In genomic region chr9:63812822-63813221, GRCh38 we compare ENCODE assay signal across 8 cellular contexts.
DNase-seq lines count a peak whose midpoint lies in the region; ATAC-seq, FAIRE-seq and TF ChIP-seq lines count a peak whose summit lies in the region.
"Not testable (repeated sequence)": the region's sequence is repeated elsewhere in the genome, so short reads cannot be mapped to it uniquely, and the experiment has no call there.

No MANE protein-coding gene starts in this region.

- not testable (repeated sequence) for TF ChIP-seq CTCF in pancreas (IDR thresholded peaks at IDR 0.05)

- not testable (repeated sequence) for H3K27me3 Mint-ChIP-seq in activated CD8-positive, alpha-beta memory T cell treated with anti-CD3 and anti-CD28 coated beads, Interleukin-2, amount 10 ng/mL, durations not matched to agents 7 days and 5 days

- not testable (repeated sequence) for H3K4me3 ChIP-seq in pancreas

- CTCF ChIA-PET in activated CD8-positive, alpha-beta memory T cell treated with anti-CD3 and anti-CD28 coated beads, Interleukin-2, amount 10 ng/mL, durations not matched to agents 7 days and 5 days (lab: Charles Lee), result not testable (repeated sequence)

- FAIRE-seq in pancreas (lab: Jason Lieb, UNC), result not testable (repeated sequence)

- not testable (repeated sequence) for H3K4me3 Mint-ChIP-seq in activated CD8-positive, alpha-beta memory T cell treated with anti-CD3 and anti-CD28 coated beads, Interleukin-2, amount 10 ng/mL, durations not matched to agents 7 days and 5 days

- not testable (repeated sequence) for H3K27me3 ChIP-seq in pancreas

- intact Hi-C loops in left cardiac atrium (cut with DNase I); pancreas (cut with DNase I): not testable (repeated sequence)

- H3K36me3 ChIP-seq in pancreas, result not testable (repeated sequence)

- not testable (repeated sequence) for H3K9me3 ChIP-seq in pancreas

- DNase-seq in activated CD8-positive, alpha-beta memory T cell treated with anti-CD3 and anti-CD28 coated beads, Interleukin-2, amount 10 ng/mL, durations not matched to agents 7 days and 5 days; left cardiac atrium: not testable (repeated sequence)
- DNase-seq in pancreas, result peak in 1 of 6 donors; percentile 65

- not testable (repeated sequence) for H3K27ac Mint-ChIP-seq in activated CD8-positive, alpha-beta memory T cell treated with anti-CD3 and anti-CD28 coated beads, Interleukin-2, amount 10 ng/mL, durations not matched to agents 7 days and 5 days

- H3K4me1 Mint-ChIP-seq in activated CD8-positive, alpha-beta memory T cell treated with anti-CD3 and anti-CD28 coated beads, Interleukin-2, amount 10 ng/mL, durations not matched to agents 7 days and 5 days, result not testable (repeated sequence)

- 33 to 47% methylated on average over 32 to 34 of the region's 34 CpGs for WGBS in pancreas, 2 donors

- not testable (repeated sequence) for H3K36me3 Mint-ChIP-seq in activated CD8-positive, alpha-beta memory T cell treated with anti-CD3 and anti-CD28 coated beads, Interleukin-2, amount 10 ng/mL, durations not matched to agents 7 days and 5 days

- H3K4me1 ChIP-seq in pancreas, result not testable (repeated sequence)

- peaks cover 10% of the 10 kb centered on the region for H3K9me3 Mint-ChIP-seq in activated CD8-positive, alpha-beta memory T cell treated with anti-CD3 and anti-CD28 coated beads, Interleukin-2, amount 10 ng/mL, durations not matched to agents 7 days and 5 days (ENCODE audit: low read depth)

- ATAC-seq in GM18498 (IDR thresholded peaks at IDR 0.05; ENCODE audit: unreplicated experiment) (peak; percentile 67), GM19397 (IDR thresholded peaks at IDR 0.05; ENCODE audit: unreplicated experiment) (peak; percentile 48), GM21737 (IDR thresholded peaks at IDR 0.05; ENCODE audit: unreplicated experiment) (peak; percentile 76), HG02973 (IDR thresholded peaks at IDR 0.05; ENCODE audit: unreplicated experiment) (peak; percentile 65), HG03469 (IDR thresholded peaks at IDR 0.05; ENCODE audit: unreplicated experiment) (peak; percentile 66), left cardiac atrium (peak; percentile 60 to 69), pancreas (peak in 3 of 4 donors; percentile 60 to 73 (median 68))
- peak; percentile 79 for ATAC-seq in activated CD8-positive, alpha-beta memory T cell treated with anti-CD3 and anti-CD28 coated beads, Interleukin-2, amount 10 ng/mL, durations not matched to agents 7 days and 5 days

- not testable (repeated sequence) for H3K27ac ChIP-seq in pancreas
